ENCODE assay signal across 8 cellular contexts in the genomic region with DNA sequence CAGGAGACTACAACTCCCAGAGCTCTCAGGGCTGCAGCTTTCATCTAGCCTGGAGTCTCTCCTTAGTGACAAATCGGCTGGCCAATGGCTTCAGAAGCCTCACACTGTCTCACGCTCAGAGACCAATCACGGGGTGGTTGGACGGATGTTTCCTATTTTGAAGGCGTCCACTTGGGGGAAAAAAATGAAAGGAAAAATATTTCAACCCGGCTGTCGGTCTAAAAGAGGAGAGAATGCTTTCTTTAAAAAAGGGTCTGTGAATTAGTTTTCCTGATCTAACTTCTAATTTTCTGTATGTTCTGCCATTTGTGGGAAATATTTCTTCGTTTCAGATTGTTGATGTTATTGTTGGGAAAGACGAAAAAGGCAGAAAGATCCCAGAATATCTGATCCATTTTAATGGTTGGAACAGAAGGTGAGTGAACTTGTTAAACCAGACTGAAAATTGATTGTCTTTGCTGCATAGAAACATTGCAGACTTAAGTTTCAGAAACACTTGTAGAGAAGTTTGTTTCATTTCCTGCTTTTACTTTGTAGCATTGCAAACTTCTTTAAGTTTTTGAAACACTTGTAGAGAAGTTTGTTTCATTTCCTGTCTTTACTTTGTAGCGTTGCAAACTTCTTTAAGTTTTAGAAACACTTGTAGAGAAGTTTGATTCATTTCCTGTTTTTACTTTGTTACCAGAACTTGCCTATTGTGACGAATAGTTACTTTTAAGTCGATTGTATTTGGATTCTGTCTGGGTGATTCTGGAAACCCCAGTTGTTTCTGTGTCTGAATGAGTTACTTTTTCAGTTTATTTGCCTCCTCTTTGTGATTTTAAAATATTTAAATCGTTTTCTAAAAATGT. TPM values are rescaled to one million over a fixed set of nuclear protein-coding genes. Genes with fewer than 3 reads are reported as not detected.
DNase-seq lines count a peak whose midpoint lies in the region; ATAC-seq lines count a peak whose summit lies in the region.

No MANE protein-coding gene starts in this region.

- no peaks in the 10 kb centered on the region for H3K9me3 Mint-ChIP-seq in activated T-cell treated with anti-CD3 and anti-CD28 coated beads, Interleukin-2, amount 50 U/mL, for 4 hours
- peaks cover 0 to 3% of the 10 kb centered on the region in 2 donors for H3K9me3 Mint-ChIP-seq in stimulated activated naive B cell treated with anti-CD40 and anti-IgM and Interleukin-4, amounts not matched to agents 10 μg/mL and 1 μg/mL and 100 μg/mL, for 72 hours

- peak overlapping the region; percentile 97 for H3K27ac Mint-ChIP-seq in stimulated activated naive B cell treated with anti-CD40 and anti-IgM and Interleukin-4, amounts not matched to agents 10 μg/mL and 1 μg/mL and 100 μg/mL, for 72 hours

- peak; percentile 54 for DNase-seq in DMS79 (lab: John Stamatoyannopoulos, UW)
- DNase-seq in KBM-7: peak; percentile 90
- peak; percentile 90 for DNase-seq in OCI-M1 (lab: John Stamatoyannopoulos, UW)
- DNase-seq in activated T-cell treated with anti-CD3 and anti-CD28 coated beads, Interleukin-2, amount 50 U/mL, for 4 hours: peak; percentile 55
- DNase-seq in mucosa of gallbladder (ENCODE audit: low spot score): peak; percentile 87
- peak; percentile 71 for DNase-seq in stimulated activated naive B cell treated with anti-CD40 and anti-IgM and Interleukin-4, amounts not matched to agents 10 μg/mL and 1 μg/mL and 100 μg/mL, for 72 hours

- H3K4me3 Mint-ChIP-seq in activated T-cell treated with anti-CD3 and anti-CD28 coated beads, Interleukin-2, amount 50 U/mL, for 4 hours: peak overlapping the region; percentile 98
- H3K4me3 Mint-ChIP-seq in stimulated activated naive B cell treated with anti-CD40 and anti-IgM and Interleukin-4, amounts not matched to agents 10 μg/mL and 1 μg/mL and 100 μg/mL, for 72 hours: peak overlapping the region; percentile 96 to 99

- peak; percentile 77 for ATAC-seq in GM21786 (IDR thresholded peaks at IDR 0.05; ENCODE audit: unreplicated experiment)
- peak; percentile 70 for ATAC-seq in activated T-cell treated with anti-CD3 and anti-CD28 coated beads, Interleukin-2, amount 50 U/mL, for 4 hours
- ATAC-seq in esophagus mucosa: peak; percentile 91
- ATAC-seq in stimulated activated naive B cell treated with anti-CD40 and anti-IgM and Interleukin-4, amounts not matched to agents 10 μg/mL and 1 μg/mL and 100 μg/mL, for 72 hours (replicated peaks): peak; percentile 85 to 88

- peaks cover 40% of the 10 kb centered on the region for H3K4me1 Mint-ChIP-seq in activated T-cell treated with anti-CD3 and anti-CD28 coated beads, Interleukin-2, amount 50 U/mL, for 4 hours (ENCODE audit: low read depth)
- H3K4me1 Mint-ChIP-seq in stimulated activated naive B cell treated with anti-CD40 and anti-IgM and Interleukin-4, amounts not matched to agents 10 μg/mL and 1 μg/mL and 100 μg/mL, for 72 hours: peaks cover 14 to 40% of the 10 kb centered on the region in 2 donors

- no peaks in the 10 kb centered on the region for H3K27me3 Mint-ChIP-seq in activated T-cell treated with anti-CD3 and anti-CD28 coated beads, Interleukin-2, amount 50 U/mL, for 4 hours (ENCODE audit: low read depth)
- H3K27me3 Mint-ChIP-seq in stimulated activated naive B cell treated with anti-CD40 and anti-IgM and Interleukin-4, amounts not matched to agents 10 μg/mL and 1 μg/mL and 100 μg/mL, for 72 hours: no peaks in the 10 kb centered on the region

- in situ Hi-C loops in KBM-7 (cut with MboI; ENCODE audit: low pct_unique_long_range_greater_than_20kb, low sequenced_read_pairs): loop anchor here (25.0 kb wide), 1 partner anchor 222 kb away; no protein-coding TSS in a partner anchor

- peaks cover 26% of the 10 kb centered on the region for H3K36me3 Mint-ChIP-seq in activated T-cell treated with anti-CD3 and anti-CD28 coated beads, Interleukin-2, amount 50 U/mL, for 4 hours (ENCODE audit: insufficient read depth)
- peaks cover 9 to 18% of the 10 kb centered on the region in 2 donors for H3K36me3 Mint-ChIP-seq in stimulated activated naive B cell treated with anti-CD40 and anti-IgM and Interleukin-4, amounts not matched to agents 10 μg/mL and 1 μg/mL and 100 μg/mL, for 72 hours

RNA-seq across cellular contexts. Expression of a gene that starts 1.6 kb away (rescaled TPM):
- total RNA-seq in activated T-cell treated with anti-CD3 and anti-CD28 coated beads, Interleukin-2, amount 50 U/mL, for 4 hours: 10 to 100 TPM; 37.5 to 41.2 (median 38.3) TPM
- total RNA-seq in esophagus mucosa: 16.0 TPM
- 24.3 TPM for total RNA-seq in mucosa of gallbladder

Comparison
In these comparisons a context has a peak if more than half of its experiments do, and no peak if none do; other contexts are left out.
1. Peak in every context shown above with its lines: DNase-seq and ATAC-seq.